ENCODE assay signal across 7 cellular contexts in the genomic region with DNA sequence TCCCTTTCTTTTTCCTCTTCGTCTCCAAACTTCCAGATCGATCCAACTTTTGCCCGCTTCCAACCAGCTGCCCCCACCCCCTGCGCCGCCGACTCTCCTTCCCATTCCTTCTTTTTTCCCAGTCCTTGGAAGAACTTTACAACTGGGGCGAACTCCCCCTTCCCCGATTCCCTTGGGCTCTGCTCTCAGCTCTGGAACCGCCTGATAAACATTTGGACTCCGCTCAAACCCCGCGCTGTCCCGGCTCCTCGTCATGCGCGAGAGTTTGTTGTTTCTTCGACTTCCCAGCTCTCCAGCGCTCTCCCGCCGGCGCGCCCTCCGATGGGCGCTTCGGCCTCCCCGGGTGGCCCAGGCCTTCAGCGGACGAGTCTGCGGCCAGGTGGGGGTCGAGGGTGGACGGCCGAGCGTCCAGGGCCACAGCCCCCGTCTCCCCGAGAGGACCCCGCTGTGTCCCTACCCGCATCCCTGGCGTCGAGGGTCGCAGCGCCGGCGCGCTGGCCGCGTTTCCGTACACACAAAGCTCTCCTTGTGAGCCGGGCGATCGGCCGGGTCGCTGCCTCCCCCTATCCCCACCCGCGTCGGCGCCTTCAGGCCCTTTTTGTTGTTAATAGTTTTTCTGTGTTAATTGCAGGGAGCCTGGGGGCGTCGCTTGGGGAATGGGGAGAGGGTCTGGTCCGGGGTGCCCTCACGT. TPM values are rescaled to one million over a fixed set of nuclear protein-coding genes. Genes with fewer than 3 reads are reported as not detected.
DNase-seq lines count a peak whose midpoint lies in the region; ATAC-seq, FAIRE-seq and TF ChIP-seq lines count a peak whose summit lies in the region.

No MANE protein-coding gene starts in this region.

- peaks cover 8% of the 10 kb centered on the region for H3K79me1 ChIP-seq in H1 (ENCODE audit: low read depth, low read length)

- peaks cover 14% of the 10 kb centered on the region; the same call in 1 of the 2 replicates for H3K23me2 ChIP-seq in H1 (ENCODE audit: low read depth, low read length)

- no peaks in the 10 kb centered on the region for H4K20me1 ChIP-seq in GM23248 (ENCODE audit: insufficient read depth)
- H4K20me1 ChIP-seq in H1 (replicated peaks in 1 of 2; ENCODE audit: control insufficient read depth in 1 of 2, insufficient read depth in 2 of 2, low read length in 2 of 2): no peaks in the 10 kb centered on the region

- peaks cover 51% of the 10 kb centered on the region for H3F3A ChIP-seq in GM23248 (ENCODE audit: insufficient read depth)

- TF ChIP-seq RAD21 in H1 (IDR thresholded peaks at IDR 0.05 in 1 of 2, conservative IDR thresholded peaks at IDR 0.05 in 1 of 2; ENCODE audit: low read depth in 2 of 2, low read length in 2 of 2): no peak

- H3K14ac ChIP-seq in H1 (ENCODE audit: insufficient read length): no peak overlapping the region

- H4K8ac ChIP-seq in H1 (ENCODE audit: extremely low read depth, insufficient read depth, low read length): peak overlapping the region; percentile 93

- H3K27me3 ChIP-seq in GM23248 (replicated peaks; ENCODE audit: insufficient read depth) (no peaks in the 10 kb centered on the region), Peyer's patch (no peaks in the 10 kb centered on the region), H1 (replicated peaks in 1 of 4; ENCODE audit: control insufficient read depth in 3 of 4, extremely low read depth in 1 of 4, insufficient read depth in 3 of 4, low read length in 3 of 4) (no peaks in the 10 kb centered on the region), mononuclear cell (ENCODE audit: insufficient read depth, low read length) (peaks cover 12% of the 10 kb centered on the region)

- H3K79me2 ChIP-seq in GM23248 (ENCODE audit: insufficient read depth): peaks cover 76% of the 10 kb centered on the region
- H3K79me2 ChIP-seq in H1 (ENCODE audit: control insufficient read depth in 1 of 2, insufficient read depth in 2 of 2, low read length in 2 of 2): peaks cover 0 to 25% of the 10 kb centered on the region in 2 experiments; a peak in 1 of 4 replicates

- no peak for ATAC-seq in HG03139 (IDR thresholded peaks at IDR 0.05; ENCODE audit: unreplicated experiment)

- no peak overlapping the region for H2BK12ac ChIP-seq in H1 (ENCODE audit: low read depth, low read length)

- 1% methylated on average over 50 to 60 of the region's 60 CpGs for WGBS in GM23248 (ENCODE audit: low coverage in 1 of 2, low lambda C conversion rate in 2 of 2, missing lambda C conversion rate in 2 of 2), 2 experiments
- WGBS in H1 (ENCODE audit: extremely low coverage in 1 of 2, insufficient coverage in 1 of 2, insufficient read length in 1 of 2, insufficient replicate concordance in 2 of 2, low coverage in 1 of 2, low lambda C conversion rate in 2 of 2, missing lambda C conversion rate in 1 of 2), 2 experiments: 0% methylated on average over 57 of the region's 60 CpGs; no CpG with 5 or more reads in 1 of the 2 experiments

- TF ChIP-seq POLR2A in Peyer's patch (IDR thresholded peaks at IDR 0.05): peak in 1 of 2 donors; percentile 35
- TF ChIP-seq POLR2A in H1 (IDR thresholded peaks at IDR 0.05; ENCODE audit: control extremely low read depth in 1 of 2, low read depth in 2 of 2, low read length in 2 of 2): no peak; a peak in 2 of 3 replicates

- H3K4ac ChIP-seq in H1 (replicated peaks; ENCODE audit: insufficient read length, low read depth, low read length): no peak overlapping the region

- H3K9me3 ChIP-seq in GM23248 (ENCODE audit: low read depth) (no peaks in the 10 kb centered on the region), Peyer's patch (no peaks in the 10 kb centered on the region), H1 (ENCODE audit: insufficient read depth in 2 of 2, low read depth in 1 of 2, low read length in 1 of 2) (no peaks in the 10 kb centered on the region), mononuclear cell (ENCODE audit: low read depth, low read length) (no peaks in the 10 kb centered on the region)

- in situ Hi-C loops in GM23248 (cut with MboI): no loop called here

- no peak for TF ChIP-seq EP300 in H1 (IDR thresholded peaks at IDR 0.05; ENCODE audit: borderline replicate concordance in 1 of 2, low read depth in 2 of 2, low read length in 2 of 2)

- peak overlapping the region; percentile 60 for H3K18ac ChIP-seq in H1 (ENCODE audit: extremely low read depth, low read length)

- peak; percentile 81 for DNase-seq in GM23248
- DNase-seq in Peyer's patch: peak in 2 of 3 donors; percentile 69 to 76
- peak in 1 of 2 experiments; percentile 74 for DNase-seq in H1 (ENCODE audit: low read depth in 1 of 2, low spot score in 2 of 2)
- peak; percentile 72 for DNase-seq in urothelium cell line (ENCODE audit: low spot score)
- no peak for DNase-seq in D721Med (ENCODE audit: insufficient read length, low spot score)

- H2AK5ac ChIP-seq in H1 (ENCODE audit: low read depth, low read length): no peak overlapping the region

- H4K91ac ChIP-seq in H1 (replicated peaks; ENCODE audit: insufficient read length, low read length): peak overlapping the region; percentile 1

- POLR2A ChIA-PET in H1 (lab: Charles Lee; ENCODE audit: partially characterized antibody): interaction anchor here (0.6 to 16.3 kb wide), 20 partner anchors 9 to 519 kb away, joined by 3 to 203 read pairs (median 4); partner anchors contain the start of genes LRP10, MRPL52, PRMT5 and RBM23

- peaks cover 14% of the 10 kb centered on the region for H3K36me3 ChIP-seq in GM23248 (ENCODE audit: low read depth)
- H3K36me3 ChIP-seq in Peyer's patch: peaks cover 0 to 24% (median 0%) of the 10 kb centered on the region in 3 donors
- H3K36me3 ChIP-seq in H1 (ENCODE audit: control insufficient read depth in 2 of 4, insufficient read depth in 4 of 4, low read length in 3 of 4): peaks cover 8 to 31% (median 21%) of the 10 kb centered on the region in 4 experiments; a peak in 7 of 8 replicates

- no peak overlapping the region for H2BK20ac ChIP-seq in H1 (ENCODE audit: low read length)

- no peak overlapping the region for H4K5ac ChIP-seq in H1 (ENCODE audit: insufficient read length, low read depth, low read length)

- H3K27ac ChIP-seq in GM23248 (peak overlapping the region; percentile 94), Peyer's patch (peak overlapping the region; percentile 74 to 94 (median 88)), H1 (ENCODE audit: low read depth, low read length) (peak overlapping the region; percentile 53)

- H3K56ac ChIP-seq in H1 (replicated peaks; ENCODE audit: insufficient read length, low read depth, low read length): peak overlapping the region; percentile 60

- TF ChIP-seq CTCF in Peyer's patch (IDR thresholded peaks at IDR 0.05) (peak in 1 of 6 experiments; percentile 10), H1 (IDR thresholded peaks at IDR 0.05; ENCODE audit: control extremely low read depth in 1 of 3, insufficient read depth in 1 of 3, low read depth in 1 of 3, low read length in 3 of 3) (no peak), D721Med (IDR thresholded peaks at IDR 0.05; ENCODE audit: insufficient read depth, missing control alignments) (no peak)

- H3K4me1 ChIP-seq in GM23248 (ENCODE audit: insufficient read depth) (peaks cover 38% of the 10 kb centered on the region), Peyer's patch (peaks cover 0 to 29% (median 4%) of the 10 kb centered on the region in 4 donors), H1 (replicated peaks in 1 of 4; ENCODE audit: control insufficient read depth in 3 of 4, insufficient read depth in 4 of 4, low read length in 3 of 4) (peaks cover 8 to 17% (median 14%) of the 10 kb centered on the region in 4 experiments), mononuclear cell (ENCODE audit: insufficient read depth, low read length) (peaks cover 21% of the 10 kb centered on the region)

- CTCF ChIA-PET in H1 (lab: Charles Lee; ENCODE audit: partially characterized antibody): interaction anchor here (0.5 to 56.0 kb wide), 10 partner anchors 18 to 1811 kb away, joined by 3 to 1562 read pairs (median 7); partner anchors contain the start of genes LRP10, MMP14, MRPL52 and OXA1L

- H3K4me3 ChIP-seq in GM23248: peak overlapping the region; percentile 88
- H3K4me3 ChIP-seq in Peyer's patch: peak overlapping the region; percentile 46 to 86 (median 72)
- peak overlapping the region; percentile 80 to 99 (median 87) for H3K4me3 ChIP-seq in H1 (ENCODE audit: extremely low read depth in 1 of 4, insufficient read depth in 2 of 4, low read depth in 3 of 4, low read length in 4 of 4)
- peak overlapping the region; percentile 46 for H3K4me3 ChIP-seq in mononuclear cell (ENCODE audit: low read length)

- H3K9me2 ChIP-seq in GM23248 (ENCODE audit: insufficient read depth): no peaks in the 10 kb centered on the region

- H3K4me2 ChIP-seq in GM23248 (ENCODE audit: unreplicated experiment) (peak overlapping the region; percentile 96), H1 (ENCODE audit: insufficient read depth in 1 of 2, low read depth in 2 of 2, low read length in 2 of 2) (peak overlapping the region; percentile 73 to 98)

- H2BK120ac ChIP-seq in H1 (replicated peaks; ENCODE audit: low read depth, low read length): no peak overlapping the region

- no peak overlapping the region for H3K23ac ChIP-seq in H1 (ENCODE audit: insufficient read length)

- H2BK15ac ChIP-seq in H1 (ENCODE audit: low read length): no peak overlapping the region

- H3K9ac ChIP-seq in GM23248: peak overlapping the region; percentile 99
- peak overlapping the region; percentile 76 to 92 (median 84) for H3K9ac ChIP-seq in H1 (replicated peaks in 1 of 4; ENCODE audit: extremely low read depth in 1 of 4, low read depth in 3 of 4, low read length in 3 of 4)

- H2AFZ ChIP-seq in GM23248: no peak overlapping the region
- 0 out of 2 replicates have a peak overlapping the region, but pooled peaks have one; percentile 15 for H2AFZ ChIP-seq in H1 (ENCODE audit: low read length)

- H2BK5ac ChIP-seq in H1 (ENCODE audit: low read depth, low read length): peak overlapping the region; percentile 77; the same call in 1 of the 2 replicates

- FAIRE-seq in H1 (lab: Jason Lieb, UNC) (no peak), urothelium cell line (lab: Jason Lieb, UNC) (no peak), D721Med (lab: Jason Lieb, UNC) (no peak)

RNA-seq across cellular contexts. Expression of gene MMP14, which starts 0.8 kb away (rescaled TPM):
- total RNA-seq in GM23248 (2014; rRNA removed; shearing (Covaris generic)): 450 and 475 TPM in 2 replicates
- 50.1 and 50.8 TPM in 2 replicates for polyA plus RNA-seq in GM23248 (2016; fragmentation: Nextera tagmentation; extraction: Ambion mirVana)
- total RNA-seq in Peyer's patch: 100 to 1,000 TPM in 1 of 4 donors, 10 to 100 TPM in 3; 63.0 to 116 (median 82.9) TPM
- total RNA-seq in H1 (2021; fragmentation: NEBNext Ultra II Directional; extraction: Animal tissue kit (Norgen Biotek cat#: 25700)): 83.1 and 86.8 TPM in 2 replicates
- polyA plus RNA-seq in H1 (2011; rRNA removed): 58.2 and 81.6 TPM in 2 replicates
- 61.6 TPM for polyA plus RNA-seq in H1 (2011; cell fraction: cytosol; rRNA removed)
- 147 TPM for polyA plus RNA-seq in H1 (2011; cell fraction: nucleus; rRNA removed)
- polyA plus RNA-seq in H1 (2012, experiment 1 of 2): 54.3 to 67.5 TPM (median 63.3 TPM) in 4 replicates
- 60.0 TPM for polyA plus RNA-seq in H1 (2012, experiment 2 of 2)
- polyA plus RNA-seq in H1 (2013, experiment 1 of 2): 277 TPM
- polyA plus RNA-seq in H1 (2013, experiment 2 of 2): 290 TPM
- polyA minus RNA-seq in H1 (2011; rRNA and poly(A)+ RNA removed): 46.1 and 61.0 TPM in 2 replicates
- polyA minus RNA-seq in H1 (2011; cell fraction: cytosol; rRNA and poly(A)+ RNA removed): 28.2 TPM
- 24.5 TPM for polyA minus RNA-seq in H1 (2011; cell fraction: nucleus; rRNA and poly(A)+ RNA removed)
- 2.9 TPM for total RNA-seq in mononuclear cell

RNA-seq across cellular contexts. Expression of gene MRPL52, which starts 7.5 kb away (rescaled TPM):
- total RNA-seq in GM23248 (2014; rRNA removed; shearing (Covaris generic)): 44.3 and 96.6 TPM in 2 replicates
- polyA plus RNA-seq in GM23248 (2016; fragmentation: Nextera tagmentation; extraction: Ambion mirVana): 208 and 230 TPM in 2 replicates
- 100 to 1,000 TPM in 1 of 4 donors, 10 to 100 TPM in 3; 30.3 to 114 (median 52.9) TPM for total RNA-seq in Peyer's patch
- 172 and 176 TPM in 2 replicates for total RNA-seq in H1 (2021; fragmentation: NEBNext Ultra II Directional; extraction: Animal tissue kit (Norgen Biotek cat#: 25700))
- 70.5 and 109 TPM in 2 replicates for polyA plus RNA-seq in H1 (2011; rRNA removed)
- 108 TPM for polyA plus RNA-seq in H1 (2011; cell fraction: cytosol; rRNA removed)
- polyA plus RNA-seq in H1 (2011; cell fraction: nucleus; rRNA removed): 74.0 TPM
- polyA plus RNA-seq in H1 (2012, experiment 1 of 2): 186 to 208 TPM (median 197 TPM) in 4 replicates
- 516 TPM for polyA plus RNA-seq in H1 (2012, experiment 2 of 2)
- polyA plus RNA-seq in H1 (2013, experiment 1 of 2): 328 TPM
- polyA plus RNA-seq in H1 (2013, experiment 2 of 2): 334 TPM
- 9.8 and 12.4 TPM in 2 replicates for polyA minus RNA-seq in H1 (2011; rRNA and poly(A)+ RNA removed)
- polyA minus RNA-seq in H1 (2011; cell fraction: cytosol; rRNA and poly(A)+ RNA removed): 41.0 TPM
- polyA minus RNA-seq in H1 (2011; cell fraction: nucleus; rRNA and poly(A)+ RNA removed): 34.9 TPM
- 8.7 TPM for total RNA-seq in mononuclear cell

RNA-seq across cellular contexts. Expression of gene SLC7A7, which starts 22.0 kb away (rescaled TPM):
- total RNA-seq in GM23248 (2014; rRNA removed; shearing (Covaris generic)): 0.65 and 0.89 TPM in 2 replicates
- polyA plus RNA-seq in GM23248 (2016; fragmentation: Nextera tagmentation; extraction: Ambion mirVana) (0.63 and 1.7 TPM in 2 replicates), H1 (2011; rRNA removed) (14.9 and 15.0 TPM in 2 replicates)
- total RNA-seq in Peyer's patch (100 to 1,000 TPM in 3 of 4 donors, 10 to 100 TPM in 1; 30.5 to 787 (median 367) TPM), mononuclear cell (74.8 TPM)
- total RNA-seq in H1 (2021; fragmentation: NEBNext Ultra II Directional; extraction: Animal tissue kit (Norgen Biotek cat#: 25700)): 5.8 and 6.3 TPM in 2 replicates
- 10.3 TPM for polyA plus RNA-seq in H1 (2011; cell fraction: cytosol; rRNA removed)
- 8.1 TPM for polyA plus RNA-seq in H1 (2011; cell fraction: nucleus; rRNA removed)
- polyA plus RNA-seq in H1 (2012, experiment 1 of 2): 5.0 to 6.8 TPM (median 5.6 TPM) in 4 replicates
- 4.1 TPM for polyA plus RNA-seq in H1 (2012, experiment 2 of 2)
- 7.1 TPM for polyA plus RNA-seq in H1 (2013, experiment 1 of 2)
- 7.1 TPM for polyA plus RNA-seq in H1 (2013, experiment 2 of 2)
- polyA minus RNA-seq in H1 (2011; rRNA and poly(A)+ RNA removed): 11.7 and 13.5 TPM in 2 replicates
- 3.2 TPM for polyA minus RNA-seq in H1 (2011; cell fraction: cytosol; rRNA and poly(A)+ RNA removed)
- 5.0 TPM for polyA minus RNA-seq in H1 (2011; cell fraction: nucleus; rRNA and poly(A)+ RNA removed)

RNA-seq across cellular contexts. Expression of gene LRP10, which starts 34.3 kb away (rescaled TPM):
- 202 and 253 TPM in 2 replicates for total RNA-seq in GM23248 (2014; rRNA removed; shearing (Covaris generic))
- polyA plus RNA-seq in GM23248 (2016; fragmentation: Nextera tagmentation; extraction: Ambion mirVana) (159 and 161 TPM in 2 replicates), H1 (2011; rRNA removed) (12.4 and 22.8 TPM in 2 replicates)
- total RNA-seq in Peyer's patch (100 to 1,000 TPM in 3 of 4 donors, 10 to 100 TPM in 1; 69.3 to 250 (median 221) TPM), mononuclear cell (46.7 TPM)
- total RNA-seq in H1 (2021; fragmentation: NEBNext Ultra II Directional; extraction: Animal tissue kit (Norgen Biotek cat#: 25700)): 15.6 and 15.7 TPM in 2 replicates
- polyA plus RNA-seq in H1 (2011; cell fraction: cytosol; rRNA removed): 10.6 TPM
- polyA plus RNA-seq in H1 (2011; cell fraction: nucleus; rRNA removed): 21.0 TPM
- 10.6 to 17.3 TPM (median 14.7 TPM) in 4 replicates for polyA plus RNA-seq in H1 (2012, experiment 1 of 2)
- 13.0 TPM for polyA plus RNA-seq in H1 (2012, experiment 2 of 2)
- 15.4 TPM for polyA plus RNA-seq in H1 (2013, experiment 1 of 2)
- polyA plus RNA-seq in H1 (2013, experiment 2 of 2): 15.6 TPM
- polyA minus RNA-seq in H1 (2011; rRNA and poly(A)+ RNA removed): 21.1 and 22.8 TPM in 2 replicates
- polyA minus RNA-seq in H1 (2011; cell fraction: cytosol; rRNA and poly(A)+ RNA removed): 13.1 TPM
- polyA minus RNA-seq in H1 (2011; cell fraction: nucleus; rRNA and poly(A)+ RNA removed): 11.9 TPM

RNA-seq across cellular contexts. Expression of gene REM2, which starts 45.8 kb away (rescaled TPM):
- total RNA-seq in GM23248 (2014; rRNA removed; shearing (Covaris generic)): 0.22 TPM in 1 of 2 replicates, not detected in the other
- 0.29 TPM in 1 of 2 replicates, not detected in the other for polyA plus RNA-seq in GM23248 (2016; fragmentation: Nextera tagmentation; extraction: Ambion mirVana)
- total RNA-seq in Peyer's patch: 1 to 10 TPM in 3 of 4 donors, under 1 TPM in 1; 0.57 to 2.1 (median 1.4) TPM
- total RNA-seq in H1 (2021; fragmentation: NEBNext Ultra II Directional; extraction: Animal tissue kit (Norgen Biotek cat#: 25700)): 1.1 and 1.3 TPM in 2 replicates
- 0.78 and 1.00 TPM in 2 replicates for polyA plus RNA-seq in H1 (2011; rRNA removed)
- polyA plus RNA-seq in H1 (2011; cell fraction: cytosol; rRNA removed): 1.4 TPM
- polyA plus RNA-seq in H1 (2011; cell fraction: nucleus; rRNA removed): 2.2 TPM
- 0.96 to 1.6 TPM (median 1.2 TPM) in 4 replicates for polyA plus RNA-seq in H1 (2012, experiment 1 of 2)
- polyA plus RNA-seq in H1 (2012, experiment 2 of 2): 1.3 TPM
- 1.5 TPM for polyA plus RNA-seq in H1 (2013, experiment 1 of 2)
- 1.4 TPM for polyA plus RNA-seq in H1 (2013, experiment 2 of 2)
- 0.34 and 0.73 TPM in 2 replicates for polyA minus RNA-seq in H1 (2011; rRNA and poly(A)+ RNA removed)
- not detected for polyA minus RNA-seq in H1 (2011; cell fraction: cytosol; rRNA and poly(A)+ RNA removed)
- 1.8 TPM for polyA minus RNA-seq in H1 (2011; cell fraction: nucleus; rRNA and poly(A)+ RNA removed)
- 2.1 TPM for total RNA-seq in mononuclear cell

Comparison
In these comparisons a context has a peak if more than half of its experiments do, and no peak if none do; other contexts are left out.
1. RNA of gene MMP14, which starts 0.8 kb away (total RNA-seq): 450 to 475 TPM in GM23248, 63.0 to 116 TPM in Peyer's patch and 83.1 to 86.8 TPM in H1; 2.9 TPM in mononuclear cell (single experiment); every median in the first group is over 10 times any median in the second.
2. Peak in every context shown above with its lines, with median percentiles within 50 percentile points of each other: H3K27ac ChIP-seq and H3K4me3 ChIP-seq.